ENCODE assay signal across 20 cellular contexts in genomic region chr11:39678996-39679395, GRCh38.
DNase-seq lines count a peak whose midpoint lies in the region; ATAC-seq and TF ChIP-seq lines count a peak whose summit lies in the region.
"Had no signal": no experiment of that assay in that cellular context is flagged by ENCODE, and none has a peak within 500 bp of the region (broad histone marks: within the 10 kb centered on the region; RNA-seq: fewer than 3 reads in every experiment).

No MANE protein-coding gene starts in this region.

- H3K4me1 ChIP-seq in foreskin keratinocyte, result no peaks in the 10 kb centered on the region
- H3K4me1 ChIP-seq in effector memory CD4-positive, alpha-beta T cell (ENCODE audit: control insufficient read depth, insufficient read depth, low read length, poor library complexity, severe bottlenecking), result no peaks in the 10 kb centered on the region

- H3K4me1 Mint-ChIP-seq in naive thymus-derived CD8-positive, alpha-beta T cell, result no peaks in the 10 kb centered on the region
- H3K4me1 Mint-ChIP-seq: IgD-negative memory B cell had no signal

- no peak overlapping the region for H3K27ac ChIP-seq in foreskin keratinocyte
- no peak overlapping the region for H3K27ac ChIP-seq in effector memory CD4-positive, alpha-beta T cell (ENCODE audit: insufficient read depth, low read length, poor library complexity, severe bottlenecking)
- H3K27ac ChIP-seq: C4-2B, GM23248, HL-60 had no signal

- DNase-seq in M059J (ENCODE audit: low read depth) (peak; percentile 77), SW480 (ENCODE audit: low spot score) (peak; percentile 27), foreskin keratinocyte (peak; percentile 9 to 26), COLO829 (ENCODE audit: low spot score) (no peak)
- DNase-seq in naive thymus-derived CD8-positive, alpha-beta T cell, result no peak
- DNase-seq in effector memory CD4-positive, alpha-beta T cell, result no peak
- DNase-seq: AML-193, DND-41, GM23248, HCEC 1CT, Kasumi-1, MV-4-11, NCI-H1694 treated with DMSO at 0.1 percent for 48 hours, NCI-H524, NCI-H82, RPMI8226 had no signal

- POLR2A ChIA-PET in naive thymus-derived CD8-positive, alpha-beta T cell (lab: Charles Lee), result no interaction called here

- no peak overlapping the region for H3K27ac Mint-ChIP-seq in naive thymus-derived CD8-positive, alpha-beta T cell
- H3K27ac Mint-ChIP-seq: IgD-negative memory B cell had no signal

- no peak for TF ChIP-seq CTCF in foreskin keratinocyte (conservative IDR thresholded peaks at IDR 0.05)

- no peak for ATAC-seq in foreskin keratinocyte
- ATAC-seq in GM18870 (IDR thresholded peaks at IDR 0.05; ENCODE audit: unreplicated experiment), result no peak
- ATAC-seq in naive thymus-derived CD8-positive, alpha-beta T cell, result no peak

- no peaks in the 10 kb centered on the region for H3K36me3 ChIP-seq in effector memory CD4-positive, alpha-beta T cell (ENCODE audit: control insufficient read depth, insufficient read depth, low read length)

- peaks cover 0 to 22% (median 8%) of the 10 kb centered on the region in 9 donors for H3K9me3 Mint-ChIP-seq in naive thymus-derived CD8-positive, alpha-beta T cell

- no peak overlapping the region for H3K4me3 ChIP-seq in effector memory CD4-positive, alpha-beta T cell (ENCODE audit: insufficient read depth, low read depth, low read length, poor library complexity, severe bottlenecking)
- H3K4me3 ChIP-seq: GM23248 had no signal

- no peaks in the 10 kb centered on the region for H3K27me3 ChIP-seq in foreskin keratinocyte
- no peaks in the 10 kb centered on the region for H3K27me3 ChIP-seq in effector memory CD4-positive, alpha-beta T cell (replicated peaks; ENCODE audit: control insufficient read depth, insufficient read depth, low read length, poor library complexity, severe bottlenecking)

- H3K27me3 Mint-ChIP-seq in naive thymus-derived CD8-positive, alpha-beta T cell, result no peaks in the 10 kb centered on the region
- H3K27me3 Mint-ChIP-seq: IgD-negative memory B cell had no signal

- no peak overlapping the region for H3K4me3 Mint-ChIP-seq in naive thymus-derived CD8-positive, alpha-beta T cell
- H3K4me3 Mint-ChIP-seq: IgD-negative memory B cell had no signal

- no peaks in the 10 kb centered on the region for H3K9me3 ChIP-seq in effector memory CD4-positive, alpha-beta T cell (ENCODE audit: control insufficient read depth, low read length)

- peaks cover 0 to 5% (median 0%) of the 10 kb centered on the region in 3 donors for H3K36me3 Mint-ChIP-seq in naive thymus-derived CD8-positive, alpha-beta T cell
- H3K36me3 Mint-ChIP-seq: IgD-negative memory B cell had no signal

Comparison
In these comparisons a context has a peak if more than half of its experiments do, and no peak if none do; other contexts are left out.
1. DNase-seq: peak in M059J (single experiment), SW480 (single experiment) and foreskin keratinocyte (2 of 2); none in naive thymus-derived CD8-positive, alpha-beta T cell (0 of 10), effector memory CD4-positive, alpha-beta T cell (0 of 3) and COLO829 (single experiment).